2 cellular contexts compared by ENCODE assay signal in genomic region chr7:149822353-149822943, GRCh38.
TF ChIP-seq lines count a peak whose summit lies in the region.

No MANE protein-coding gene starts in this region.

TF ChIP-seq in SK-N-SH, 30 proteins besides CTCF, POLR2A, EP300 and RAD21:
- no peak for TF ChIP-seq ZBTB33 (IDR thresholded peaks at IDR 0.05; ENCODE audit: borderline replicate concordance, low read depth)
- no peak for TF ChIP-seq EZH2phosphoT487 (IDR thresholded peaks at IDR 0.05; ENCODE audit: borderline replicate concordance, low read depth)
- TF ChIP-seq FOXJ3 (CRISPR knock-in tag; IDR thresholded peaks at IDR 0.05), result no peak
- no peak for TF ChIP-seq NFIC (IDR thresholded peaks at IDR 0.05; ENCODE audit: borderline replicate concordance)
- no peak for TF ChIP-seq SIN3A (IDR thresholded peaks at IDR 0.05; ENCODE audit: borderline replicate concordance, low read depth, low read length)
- no peak for TF ChIP-seq RFX5 (IDR thresholded peaks at IDR 0.05; ENCODE audit: low read length)
- no peak for TF ChIP-seq IRF3 (IDR thresholded peaks at IDR 0.05; ENCODE audit: low read depth, low read length)
- no peak for TF ChIP-seq RCOR1 (IDR thresholded peaks at IDR 0.05; ENCODE audit: low read length)
- TF ChIP-seq SMC3 (IDR thresholded peaks at IDR 0.05; ENCODE audit: low read depth, low read length), result no peak
- no peak for TF ChIP-seq CHD2 (IDR thresholded peaks at IDR 0.05; ENCODE audit: low read length, partially characterized antibody)
- TF ChIP-seq TAF1 (IDR thresholded peaks at IDR 0.05; ENCODE audit: borderline replicate concordance, low read depth, low read length), result no peak
- TF ChIP-seq YY1 (IDR thresholded peaks at IDR 0.05; ENCODE audit: low read depth), result no peak
- no peak for TF ChIP-seq MXI1 (IDR thresholded peaks at IDR 0.05; ENCODE audit: low read depth, low read length)

TF ChIP-seq in SK-N-SH treated with all-trans-retinoic acid at 6 μM for 48 hours, 23 proteins besides CTCF, POLR2A, EP300 and RAD21:
- TF ChIP-seq BACH2 (CRISPR knock-in tag; IDR thresholded peaks at IDR 0.05; ENCODE audit: borderline replicate concordance), result no peak
- no peak for TF ChIP-seq ZNF565 (CRISPR knock-in tag; conservative IDR thresholded peaks at IDR 0.05; ENCODE audit: low read depth)
- TF ChIP-seq RARB (CRISPR knock-in tag; IDR thresholded peaks at IDR 0.05), result no peak
- no peak for TF ChIP-seq ZC3H10 (CRISPR knock-in tag; IDR thresholded peaks at IDR 0.05)
- no peak for TF ChIP-seq ZFP30 (CRISPR knock-in tag; IDR thresholded peaks at IDR 0.05)
- TF ChIP-seq CREB5 (CRISPR knock-in tag; IDR thresholded peaks at IDR 0.05; ENCODE audit: low read depth), result no peak
- no peak for TF ChIP-seq ZNF70 (CRISPR knock-in tag; IDR thresholded peaks at IDR 0.05)
- TF ChIP-seq CSRNP3 (CRISPR knock-in tag; IDR thresholded peaks at IDR 0.05), result no peak
- no peak for TF ChIP-seq GLIS3 (CRISPR knock-in tag; IDR thresholded peaks at IDR 0.05)
- no peak for TF ChIP-seq OSR1 (CRISPR knock-in tag; IDR thresholded peaks at IDR 0.05)
- no peak for TF ChIP-seq ESRRG (CRISPR knock-in tag; IDR thresholded peaks at IDR 0.05)
- no peak for TF ChIP-seq TOX (CRISPR knock-in tag; IDR thresholded peaks at IDR 0.05; ENCODE audit: borderline replicate concordance)
